In genomic region chr11:81004576-81004975, GRCh38 we compare ENCODE assay signal across 22 cellular contexts.
"Had no signal": no experiment of that assay in that cellular context is flagged by ENCODE, and none has a peak within 500 bp of the region (broad histone marks: within the 10 kb centered on the region; RNA-seq: fewer than 3 reads in every experiment).

No MANE protein-coding gene starts in this region.

- H3K27ac ChIP-seq: lower lobe of right lung, pancreas, suprapubic skin, tibial nerve had no signal

- H3K9me3 ChIP-seq: lower lobe of right lung, pancreas, suprapubic skin, tibial nerve had no signal

- H3K36me3 ChIP-seq: lower lobe of right lung, pancreas, suprapubic skin, tibial nerve had no signal

- DNase-seq: activated CD4-positive, alpha-beta T cell treated with anti-CD3 and anti-CD28 coated beads, Interleukin-2, amount 50 U/mL, for 4 hours; activated CD8-positive, alpha-beta memory T cell treated with anti-CD3 and anti-CD28 coated beads, Interleukin-2, amount 50 U/mL, for 48 hours; activated naive CD4-positive, alpha-beta T cell treated with Interleukin-2 at 50 U/mL for 16 hours; activated naive CD8-positive, alpha-beta T cell treated with anti-CD3 and anti-CD28 coated beads, Interleukin-2, amount 10 ng/mL, durations not matched to agents 7 days and 5 days; activated T-cell treated with anti-CD3 and anti-CD28 coated beads, Interleukin-2, amount 50 U/mL, for 4 hours; amygdala; cerebellar nuclear complex; cortex of kidney; endodermal cell; foreskin fibroblast; lower lobe of right lung; pancreas; right cardiac atrium; stimulated activated CD4-positive, alpha-beta T cell treated with anti-CD3 and anti-CD28 coated beads, Interleukin-1b, Interleukin-23, amount 100 ng/mL, for 48 hours; stimulated activated naive CD8-positive, alpha-beta T cell treated with anti-CD3 and anti-CD28 coated beads, Interleukin-15, amount 100 ng/mL, for 72 hours; T1000 had no signal

- H3K27me3 ChIP-seq: suprapubic skin, tibial nerve had no signal

- ATAC-seq: activated T-cell treated with anti-CD3 and anti-CD28 coated beads, Interleukin-2, amount 50 U/mL, for 4 hours; left lobe of liver; lower lobe of right lung; natural killer cell treated with Interleukin-12 subunit alpha and Interleukin-12 subunit beta and Interleukin-15 and Interleukin-18, amount 100 ng/mL, for 72 hours; pancreas; right cardiac atrium; stimulated activated effector memory CD8-positive, alpha-beta T cell treated with anti-CD3 and anti-CD28 coated beads, Interleukin-12 subunit alpha, Interleukin-12 subunit beta, amount 100 ng/mL, for 72 hours; stimulated activated naive CD8-positive, alpha-beta T cell treated with anti-CD3 and anti-CD28 coated beads, Interleukin-15, amount 100 ng/mL, for 72 hours; WTC11 had no signal

- H3K4me3 ChIP-seq: lower lobe of right lung, pancreas, suprapubic skin, tibial nerve had no signal

- H3K4me1 ChIP-seq: lower lobe of right lung, pancreas, suprapubic skin, tibial nerve had no signal
